1 cellular context compared by ENCODE assay signal in genomic region chr10:127854769-127855583, GRCh38.
TF ChIP-seq lines count a peak whose summit lies in the region.

No MANE protein-coding gene starts in this region.

TF ChIP-seq in HepG2, 621 proteins besides CTCF, POLR2A, EP300 and RAD21:
- TF ChIP-seq NKX3-1 (CRISPR knock-in tag; IDR thresholded peaks at IDR 0.05) (no peak), ZNF614 (CRISPR knock-in tag; IDR thresholded peaks at IDR 0.05; ENCODE audit: borderline replicate concordance) (no peak), ZNF292 (CRISPR knock-in tag; IDR thresholded peaks at IDR 0.05; ENCODE audit: borderline replicate concordance, low read depth) (no peak), CCAR2 (optimal IDR thresholded peaks at IDR 0.05; ENCODE audit: low read depth, low read length) (no peak), ZNF720 (CRISPR knock-in tag; IDR thresholded peaks at IDR 0.05) (no peak), TRAFD1 (CRISPR knock-in tag; IDR thresholded peaks at IDR 0.05; ENCODE audit: borderline replicate concordance) (no peak), ZNF704 (CRISPR knock-in tag; IDR thresholded peaks at IDR 0.05; ENCODE audit: borderline replicate concordance) (no peak), ATRX (CRISPR knock-in tag; IDR thresholded peaks at IDR 0.05; ENCODE audit: borderline replicate concordance) (no peak), NONO (IDR thresholded peaks at IDR 0.05) (no peak), NONO (CRISPR knock-in tag; conservative IDR thresholded peaks at IDR 0.05) (no peak), POLR2G (IDR thresholded peaks at IDR 0.05; ENCODE audit: low read depth, low read length) (no peak), ZNF678 (CRISPR knock-in tag; IDR thresholded peaks at IDR 0.05) (no peak), ZC3H13 (CRISPR knock-in tag; IDR thresholded peaks at IDR 0.05) (no peak)
TF ChIP-seq in HepG2: peak in this region for 0.
